In the genomic region with DNA sequence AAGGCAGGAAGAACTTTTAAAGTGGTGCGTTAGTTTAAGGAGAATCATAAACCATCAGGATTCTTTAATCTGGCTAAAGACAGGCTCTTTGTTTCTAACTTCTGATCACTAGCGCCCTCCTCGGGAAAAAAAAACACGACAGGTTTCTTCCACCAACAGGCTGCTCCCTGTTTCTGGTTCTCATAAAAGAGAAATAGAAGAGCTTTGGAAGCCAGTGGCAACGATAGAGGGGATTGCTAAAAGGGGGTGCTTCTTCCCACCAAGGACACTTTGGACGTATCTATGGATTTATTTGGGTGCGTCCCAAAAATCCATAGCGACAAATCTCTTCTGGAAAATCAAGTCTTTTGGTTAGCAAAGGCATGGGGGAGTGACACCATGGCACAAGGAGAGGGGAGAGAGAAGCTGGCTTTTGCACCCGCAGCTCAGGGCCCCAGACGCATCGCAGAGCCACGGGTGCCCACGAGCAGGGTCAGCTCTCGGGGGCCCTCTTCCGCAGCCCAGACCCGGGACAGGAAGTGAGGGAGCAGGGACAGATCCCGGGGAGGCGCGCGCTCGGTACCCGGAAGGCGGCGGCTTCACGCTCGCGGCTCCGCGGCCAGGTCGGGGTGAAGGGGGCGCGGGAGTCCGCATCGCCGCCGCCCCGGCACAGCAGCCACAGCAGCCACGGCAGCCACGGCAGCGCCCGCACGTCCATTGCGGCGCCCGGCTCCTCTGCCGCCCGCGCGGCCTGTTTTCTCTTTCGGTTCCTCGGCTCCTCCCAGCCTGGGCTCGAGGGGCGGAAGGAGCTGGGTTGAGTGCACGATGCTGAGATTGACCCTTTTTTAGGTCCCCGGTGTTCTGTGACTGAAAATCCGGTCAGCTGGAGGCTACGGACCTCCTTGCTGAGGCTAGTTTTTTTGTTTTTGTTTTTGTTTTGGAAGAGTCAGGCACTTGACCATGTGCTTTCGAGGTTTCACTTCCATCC, we compare ENCODE assay signal across 1 cellular context.
TF ChIP-seq lines count a peak whose summit lies in the region.

A gene with protein sequence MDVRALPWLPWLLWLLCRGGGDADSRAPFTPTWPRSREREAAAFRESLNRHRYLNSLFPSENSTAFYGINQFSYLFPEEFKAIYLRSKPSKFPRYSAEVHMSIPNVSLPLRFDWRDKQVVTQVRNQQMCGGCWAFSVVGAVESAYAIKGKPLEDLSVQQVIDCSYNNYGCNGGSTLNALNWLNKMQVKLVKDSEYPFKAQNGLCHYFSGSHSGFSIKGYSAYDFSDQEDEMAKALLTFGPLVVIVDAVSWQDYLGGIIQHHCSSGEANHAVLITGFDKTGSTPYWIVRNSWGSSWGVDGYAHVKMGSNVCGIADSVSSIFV (minus strand): TSS at position 716 of the 967 bp plus-strand sequence. CDS start 19 bp downstream, at position 697.

TF ChIP-seq in HepG2, 621 proteins besides CTCF, POLR2A, EP300 and RAD21 (continued from another document and continues in another):
- TF ChIP-seq, protein P1, sequence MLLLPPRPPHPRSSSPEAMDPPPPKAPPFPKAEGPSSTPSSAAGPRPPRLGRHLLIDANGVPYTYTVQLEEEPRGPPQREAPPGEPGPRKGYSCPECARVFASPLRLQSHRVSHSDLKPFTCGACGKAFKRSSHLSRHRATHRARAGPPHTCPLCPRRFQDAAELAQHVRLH (CRISPR knock-in tag; IDR thresholded peaks at IDR 0.05; ENCODE audit: borderline replicate concordance, low read depth): no peak
- TF ChIP-seq ZNF567 (CRISPR knock-in tag; IDR thresholded peaks at IDR 0.05; ENCODE audit: borderline replicate concordance) (no peak), ZNF224 (CRISPR knock-in tag; IDR thresholded peaks at IDR 0.05) (no peak), ZNF841 (CRISPR knock-in tag; IDR thresholded peaks at IDR 0.05; ENCODE audit: borderline replicate concordance) (no peak), ETV5 (CRISPR knock-in tag; IDR thresholded peaks at IDR 0.05; ENCODE audit: borderline replicate concordance) (peak; percentile 40; the same call in 1 of the 2 replicates), SNAPC2 (CRISPR knock-in tag; IDR thresholded peaks at IDR 0.05) (no peak), ZNF816 (CRISPR knock-in tag; IDR thresholded peaks at IDR 0.05; ENCODE audit: borderline replicate concordance) (peak; percentile 79; the same call in 1 of the 2 replicates), SOX6 (IDR thresholded peaks at IDR 0.05) (no peak), SOX6 (CRISPR knock-in tag; IDR thresholded peaks at IDR 0.05) (no peak), HNRNPUL1 (IDR thresholded peaks at IDR 0.05; ENCODE audit: low read depth, low read length) (no peak), SMC3 (IDR thresholded peaks at IDR 0.05; ENCODE audit: low read length) (no peak), ZNF775 (CRISPR knock-in tag; IDR thresholded peaks at IDR 0.05; ENCODE audit: borderline replicate concordance) (no peak), TEAD2 (CRISPR knock-in tag; IDR thresholded peaks at IDR 0.05) (no peak), MAF1 (CRISPR knock-in tag; IDR thresholded peaks at IDR 0.05; ENCODE audit: borderline replicate concordance) (no peak), JUNB (CRISPR knock-in tag; IDR thresholded peaks at IDR 0.05; ENCODE audit: borderline replicate concordance) (no peak), KDM4B (CRISPR knock-in tag; IDR thresholded peaks at IDR 0.05) (no peak), ZNF761 (CRISPR knock-in tag; conservative IDR thresholded peaks at IDR 0.05) (no peak), ZNF382 (CRISPR knock-in tag; IDR thresholded peaks at IDR 0.05; ENCODE audit: borderline replicate concordance) (no peak), ZNF33A (CRISPR knock-in tag; IDR thresholded peaks at IDR 0.05; ENCODE audit: borderline replicate concordance) (no peak), ZNF709 (CRISPR knock-in tag; IDR thresholded peaks at IDR 0.05) (peak; percentile 37; the same call in 1 of the 2 replicates), ZNF569 (CRISPR knock-in tag; IDR thresholded peaks at IDR 0.05; ENCODE audit: borderline replicate concordance) (no peak), ZNF441 (CRISPR knock-in tag; IDR thresholded peaks at IDR 0.05; ENCODE audit: borderline replicate concordance) (peak; percentile 36; the same call in 1 of the 2 replicates)
- TF ChIP-seq, protein P2, sequence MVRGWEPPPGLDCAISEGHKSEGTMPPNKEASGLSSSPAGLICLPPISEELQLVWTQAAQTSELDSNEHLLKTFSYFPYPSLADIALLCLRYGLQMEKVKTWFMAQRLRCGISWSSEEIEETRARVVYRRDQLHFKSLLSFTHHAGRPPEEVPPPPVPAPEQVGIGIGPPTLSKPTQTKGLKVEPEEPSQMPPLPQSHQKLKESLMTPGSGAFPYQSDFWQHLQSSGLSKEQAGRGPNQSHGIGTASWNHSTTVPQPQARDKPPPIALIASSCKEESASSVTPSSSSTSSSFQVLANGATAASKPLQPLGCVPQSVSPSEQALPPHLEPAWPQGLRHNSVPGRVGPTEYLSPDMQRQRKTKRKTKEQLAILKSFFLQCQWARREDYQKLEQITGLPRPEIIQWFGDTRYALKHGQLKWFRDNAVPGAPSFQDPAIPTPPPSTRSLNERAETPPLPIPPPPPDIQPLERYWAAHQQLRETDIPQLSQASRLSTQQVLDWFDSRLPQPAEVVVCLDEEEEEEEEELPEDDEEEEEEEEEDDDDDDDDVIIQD (CRISPR knock-in tag; IDR thresholded peaks at IDR 0.05; ENCODE audit: low read depth): no peak
- TF ChIP-seq, protein P3, sequence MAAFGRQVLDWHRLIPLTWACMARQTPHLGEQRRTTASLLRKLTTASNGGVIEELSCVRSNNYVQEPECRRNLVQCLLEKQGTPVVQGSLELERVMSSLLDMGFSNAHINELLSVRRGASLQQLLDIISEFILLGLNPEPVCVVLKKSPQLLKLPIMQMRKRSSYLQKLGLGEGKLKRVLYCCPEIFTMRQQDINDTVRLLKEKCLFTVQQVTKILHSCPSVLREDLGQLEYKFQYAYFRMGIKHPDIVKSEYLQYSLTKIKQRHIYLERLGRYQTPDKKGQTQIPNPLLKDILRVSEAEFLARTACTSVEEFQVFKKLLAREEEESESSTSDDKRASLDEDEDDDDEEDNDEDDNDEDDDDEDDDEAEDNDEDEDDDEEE (CRISPR knock-in tag; IDR thresholded peaks at IDR 0.05): no peak
- TF ChIP-seq, protein P4, sequence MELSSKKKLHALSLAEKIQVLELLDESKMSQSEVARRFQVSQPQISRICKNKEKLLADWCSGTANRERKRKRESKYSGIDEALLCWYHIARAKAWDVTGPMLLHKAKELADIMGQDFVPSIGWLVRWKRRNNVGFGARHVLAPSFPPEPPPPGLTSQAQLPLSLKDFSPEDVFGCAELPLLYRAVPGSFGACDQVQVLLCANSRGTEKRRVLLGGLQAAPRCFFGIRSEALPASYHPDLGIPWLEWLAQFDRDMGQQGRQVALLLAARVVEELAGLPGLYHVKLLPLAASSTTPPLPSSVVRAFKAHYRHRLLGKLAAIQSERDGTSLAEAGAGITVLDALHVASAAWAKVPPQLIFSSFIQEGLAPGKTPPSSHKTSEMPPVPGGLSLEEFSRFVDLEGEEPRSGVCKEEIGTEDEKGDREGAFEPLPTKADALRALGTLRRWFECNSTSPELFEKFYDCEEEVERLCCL (CRISPR knock-in tag; IDR thresholded peaks at IDR 0.05; ENCODE audit: borderline replicate concordance): no peak
- TF ChIP-seq, protein P5, sequence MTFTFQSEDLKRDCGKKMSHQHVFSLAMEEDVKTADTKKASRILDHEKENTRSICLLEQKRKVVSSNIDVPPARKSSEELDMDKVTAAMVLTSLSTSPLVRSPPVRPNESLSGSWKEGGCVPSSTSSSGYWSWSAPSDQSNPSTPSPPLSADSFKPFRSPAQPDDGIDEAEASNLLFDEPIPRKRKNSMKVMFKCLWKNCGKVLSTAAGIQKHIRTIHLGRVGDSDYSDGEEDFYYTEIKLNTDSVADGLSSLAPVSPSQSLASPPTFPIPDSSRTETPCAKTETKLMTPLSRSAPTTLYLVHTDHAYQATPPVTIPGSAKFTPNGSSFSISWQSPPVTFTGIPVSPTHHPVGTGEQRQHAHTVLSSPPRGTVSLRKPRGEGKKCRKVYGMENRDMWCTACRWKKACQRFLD (CRISPR knock-in tag; IDR thresholded peaks at IDR 0.05; ENCODE audit: borderline replicate concordance): no peak
- TF ChIP-seq, protein P6, sequence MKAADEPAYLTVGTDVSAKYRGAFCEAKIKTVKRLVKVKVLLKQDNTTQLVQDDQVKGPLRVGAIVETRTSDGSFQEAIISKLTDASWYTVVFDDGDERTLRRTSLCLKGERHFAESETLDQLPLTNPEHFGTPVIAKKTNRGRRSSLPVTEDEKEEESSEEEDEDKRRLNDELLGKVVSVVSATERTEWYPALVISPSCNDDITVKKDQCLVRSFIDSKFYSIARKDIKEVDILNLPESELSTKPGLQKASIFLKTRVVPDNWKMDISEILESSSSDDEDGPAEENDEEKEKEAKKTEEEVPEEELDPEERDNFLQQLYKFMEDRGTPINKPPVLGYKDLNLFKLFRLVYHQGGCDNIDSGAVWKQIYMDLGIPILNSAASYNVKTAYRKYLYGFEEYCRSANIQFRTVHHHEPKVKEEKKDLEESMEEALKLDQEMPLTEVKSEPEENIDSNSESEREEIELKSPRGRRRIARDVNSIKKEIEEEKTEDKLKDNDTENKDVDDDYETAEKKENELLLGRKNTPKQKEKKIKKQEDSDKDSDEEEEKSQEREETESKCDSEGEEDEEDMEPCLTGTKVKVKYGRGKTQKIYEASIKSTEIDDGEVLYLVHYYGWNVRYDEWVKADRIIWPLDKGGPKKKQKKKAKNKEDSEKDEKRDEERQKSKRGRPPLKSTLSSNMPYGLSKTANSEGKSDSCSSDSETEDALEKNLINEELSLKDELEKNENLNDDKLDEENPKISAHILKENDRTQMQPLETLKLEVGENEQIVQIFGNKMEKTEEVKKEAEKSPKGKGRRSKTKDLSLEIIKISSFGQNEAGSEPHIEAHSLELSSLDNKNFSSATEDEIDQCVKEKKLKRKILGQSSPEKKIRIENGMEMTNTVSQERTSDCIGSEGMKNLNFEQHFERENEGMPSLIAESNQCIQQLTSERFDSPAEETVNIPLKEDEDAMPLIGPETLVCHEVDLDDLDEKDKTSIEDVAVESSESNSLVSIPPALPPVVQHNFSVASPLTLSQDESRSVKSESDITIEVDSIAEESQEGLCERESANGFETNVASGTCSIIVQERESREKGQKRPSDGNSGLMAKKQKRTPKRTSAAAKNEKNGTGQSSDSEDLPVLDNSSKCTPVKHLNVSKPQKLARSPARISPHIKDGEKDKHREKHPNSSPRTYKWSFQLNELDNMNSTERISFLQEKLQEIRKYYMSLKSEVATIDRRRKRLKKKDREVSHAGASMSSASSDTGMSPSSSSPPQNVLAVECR (CRISPR knock-in tag; IDR thresholded peaks at IDR 0.05; ENCODE audit: borderline replicate concordance): no peak; the same call in 1 of the 2 replicates
- TF ChIP-seq, protein P7, sequence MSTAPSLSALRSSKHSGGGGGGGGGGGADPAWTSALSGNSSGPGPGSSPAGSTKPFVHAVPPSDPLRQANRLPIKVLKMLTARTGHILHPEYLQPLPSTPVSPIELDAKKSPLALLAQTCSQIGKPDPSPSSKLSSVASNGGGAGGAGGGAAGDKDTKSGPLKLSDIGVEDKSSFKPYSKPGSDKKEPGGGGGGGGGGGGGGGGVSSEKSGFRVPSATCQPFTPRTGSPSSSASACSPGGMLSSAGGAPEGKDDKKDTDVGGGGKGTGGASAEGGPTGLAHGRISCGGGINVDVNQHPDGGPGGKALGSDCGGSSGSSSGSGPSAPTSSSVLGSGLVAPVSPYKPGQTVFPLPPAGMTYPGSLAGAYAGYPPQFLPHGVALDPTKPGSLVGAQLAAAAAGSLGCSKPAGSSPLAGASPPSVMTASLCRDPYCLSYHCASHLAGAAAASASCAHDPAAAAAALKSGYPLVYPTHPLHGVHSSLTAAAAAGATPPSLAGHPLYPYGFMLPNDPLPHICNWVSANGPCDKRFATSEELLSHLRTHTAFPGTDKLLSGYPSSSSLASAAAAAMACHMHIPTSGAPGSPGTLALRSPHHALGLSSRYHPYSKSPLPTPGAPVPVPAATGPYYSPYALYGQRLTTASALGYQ (CRISPR knock-in tag; IDR thresholded peaks at IDR 0.05): 0 out of 2 replicates have a peak, but pooled peaks have one; percentile 22
- TF ChIP-seq, protein P8, sequence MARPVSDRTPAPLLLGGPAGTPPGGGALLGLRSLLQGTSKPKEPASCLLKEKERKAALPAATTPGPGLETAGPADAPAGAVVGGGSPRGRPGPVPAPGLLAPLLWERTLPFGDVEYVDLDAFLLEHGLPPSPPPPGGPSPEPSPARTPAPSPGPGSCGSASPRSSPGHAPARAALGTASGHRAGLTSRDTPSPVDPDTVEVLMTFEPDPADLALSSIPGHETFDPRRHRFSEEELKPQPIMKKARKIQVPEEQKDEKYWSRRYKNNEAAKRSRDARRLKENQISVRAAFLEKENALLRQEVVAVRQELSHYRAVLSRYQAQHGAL (CRISPR knock-in tag; IDR thresholded peaks at IDR 0.05; ENCODE audit: not compliant biosample characterization): no peak
- TF ChIP-seq, protein P9, sequence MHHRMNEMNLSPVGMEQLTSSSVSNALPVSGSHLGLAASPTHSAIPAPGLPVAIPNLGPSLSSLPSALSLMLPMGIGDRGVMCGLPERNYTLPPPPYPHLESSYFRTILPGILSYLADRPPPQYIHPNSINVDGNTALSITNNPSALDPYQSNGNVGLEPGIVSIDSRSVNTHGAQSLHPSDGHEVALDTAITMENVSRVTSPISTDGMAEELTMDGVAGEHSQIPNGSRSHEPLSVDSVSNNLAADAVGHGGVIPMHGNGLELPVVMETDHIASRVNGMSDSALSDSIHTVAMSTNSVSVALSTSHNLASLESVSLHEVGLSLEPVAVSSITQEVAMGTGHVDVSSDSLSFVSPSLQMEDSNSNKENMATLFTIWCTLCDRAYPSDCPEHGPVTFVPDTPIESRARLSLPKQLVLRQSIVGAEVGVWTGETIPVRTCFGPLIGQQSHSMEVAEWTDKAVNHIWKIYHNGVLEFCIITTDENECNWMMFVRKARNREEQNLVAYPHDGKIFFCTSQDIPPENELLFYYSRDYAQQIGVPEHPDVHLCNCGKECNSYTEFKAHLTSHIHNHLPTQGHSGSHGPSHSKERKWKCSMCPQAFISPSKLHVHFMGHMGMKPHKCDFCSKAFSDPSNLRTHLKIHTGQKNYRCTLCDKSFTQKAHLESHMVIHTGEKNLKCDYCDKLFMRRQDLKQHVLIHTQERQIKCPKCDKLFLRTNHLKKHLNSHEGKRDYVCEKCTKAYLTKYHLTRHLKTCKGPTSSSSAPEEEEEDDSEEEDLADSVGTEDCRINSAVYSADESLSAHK (CRISPR knock-in tag; IDR thresholded peaks at IDR 0.05; ENCODE audit: borderline replicate concordance): no peak
- TF ChIP-seq, protein P10, sequence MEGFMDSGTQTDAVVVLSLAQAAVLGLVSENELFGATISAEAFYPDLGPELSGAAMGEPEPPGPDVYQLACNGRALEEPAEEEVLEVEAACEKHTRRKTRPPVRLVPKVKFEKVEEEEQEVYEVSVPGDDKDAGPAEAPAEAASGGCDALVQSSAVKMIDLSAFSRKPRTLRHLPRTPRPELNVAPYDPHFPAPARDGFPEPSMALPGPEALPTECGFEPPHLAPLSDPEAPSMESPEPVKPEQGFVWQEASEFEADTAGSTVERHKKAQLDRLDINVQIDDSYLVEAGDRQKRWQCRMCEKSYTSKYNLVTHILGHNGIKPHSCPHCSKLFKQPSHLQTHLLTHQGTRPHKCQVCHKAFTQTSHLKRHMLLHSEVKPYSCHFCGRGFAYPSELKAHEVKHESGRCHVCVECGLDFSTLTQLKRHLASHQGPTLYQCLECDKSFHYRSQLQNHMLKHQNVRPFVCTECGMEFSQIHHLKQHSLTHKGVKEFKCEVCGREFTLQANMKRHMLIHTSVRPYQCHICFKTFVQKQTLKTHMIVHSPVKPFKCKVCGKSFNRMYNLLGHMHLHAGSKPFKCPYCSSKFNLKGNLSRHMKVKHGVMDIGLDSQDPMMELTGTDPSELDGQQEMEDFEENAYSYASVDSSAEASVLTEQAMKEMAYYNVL (CRISPR knock-in tag; IDR thresholded peaks at IDR 0.05; ENCODE audit: borderline replicate concordance): no peak
- TF ChIP-seq, protein P11, sequence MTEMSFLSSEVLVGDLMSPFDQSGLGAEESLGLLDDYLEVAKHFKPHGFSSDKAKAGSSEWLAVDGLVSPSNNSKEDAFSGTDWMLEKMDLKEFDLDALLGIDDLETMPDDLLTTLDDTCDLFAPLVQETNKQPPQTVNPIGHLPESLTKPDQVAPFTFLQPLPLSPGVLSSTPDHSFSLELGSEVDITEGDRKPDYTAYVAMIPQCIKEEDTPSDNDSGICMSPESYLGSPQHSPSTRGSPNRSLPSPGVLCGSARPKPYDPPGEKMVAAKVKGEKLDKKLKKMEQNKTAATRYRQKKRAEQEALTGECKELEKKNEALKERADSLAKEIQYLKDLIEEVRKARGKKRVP (CRISPR knock-in tag; IDR thresholded peaks at IDR 0.05): no peak
